In genomic region chr13:99984463-99985242, GRCh38 we compare ENCODE assay signal across 11 cellular contexts. TPM values are rescaled to one million over a fixed set of nuclear protein-coding genes. Genes with fewer than 3 reads are reported as not detected.
DNase-seq lines count a peak whose midpoint lies in the region; ATAC-seq and TF ChIP-seq lines count a peak whose summit lies in the region.
"Had no signal": no experiment of that assay in that cellular context is flagged by ENCODE, and none has a peak within 500 bp of the region (broad histone marks: within the 10 kb centered on the region; RNA-seq: fewer than 3 reads in every experiment).

No MANE protein-coding gene starts in this region.

- H3K4me1 Mint-ChIP-seq in naive B cell, result peaks cover 5 to 16% (median 9%) of the 10 kb centered on the region in 3 donors
- H3K4me1 Mint-ChIP-seq in mesothelial cell of epicardium, result peaks cover 6% of the 10 kb centered on the region

- peaks cover 36 to 54% (median 38%) of the 10 kb centered on the region in 3 donors for H3K27me3 Mint-ChIP-seq in naive B cell
- H3K27me3 Mint-ChIP-seq in mesothelial cell of epicardium (ENCODE audit: low read depth), result peaks cover 79% of the 10 kb centered on the region

- peak overlapping the region; percentile 91 for H3K4me3 ChIP-seq in NB4 (ENCODE audit: low read depth, low read length)

- DNase-seq in DMS53 (lab: John Stamatoyannopoulos, UW), result peak; percentile 18
- no peak for DNase-seq in DMS53 treated with DMSO at 0.1 percent for 48 hours (lab: John Stamatoyannopoulos, UW; ENCODE audit: unreplicated experiment)
- peak; percentile 88 for DNase-seq in NB4 (ENCODE audit: low read depth)
- DNase-seq in astrocyte of the hippocampus (ENCODE audit: low read depth, low spot score), result peak; percentile 67
- DNase-seq in naive B cell, result no peak
- DNase-seq in mesothelial cell of epicardium (ENCODE audit: low spot score in 2 of 2, unreplicated experiment in 2 of 2), result no peak
- no peak for DNase-seq in SK-N-DZ (ENCODE audit: low spot score)
- DNase-seq: amniotic stem cell, SW 1271 had no signal

- H3K27ac Mint-ChIP-seq in naive B cell, result peak overlapping the region in 4 of 6 donors; percentile 90 to 97 (median 96)
- no peak overlapping the region for H3K27ac Mint-ChIP-seq in mesothelial cell of epicardium

- TF ChIP-seq CTCF in NB4 (IDR thresholded peaks at IDR 0.05; ENCODE audit: low read depth, low read length), result no peak
- TF ChIP-seq CTCF in mesothelial cell of epicardium (IDR thresholded peaks at IDR 0.05; ENCODE audit: unreplicated experiment), result no peak

- H3K9me3 Mint-ChIP-seq in naive B cell, result peaks cover 0 to 39% (median 23%) of the 10 kb centered on the region in 7 donors
- no peaks in the 10 kb centered on the region for H3K9me3 Mint-ChIP-seq in mesothelial cell of epicardium

- ATAC-seq in naive B cell (ENCODE audit: low read depth in 2 of 2) (no peak), GM21529 (IDR thresholded peaks at IDR 0.05; ENCODE audit: unreplicated experiment) (no peak)

- H3K36me3 Mint-ChIP-seq in naive B cell (peaks cover 9 to 14% of the 10 kb centered on the region in 2 donors), mesothelial cell of epicardium (no peaks in the 10 kb centered on the region)

- H3K4me3 Mint-ChIP-seq in naive B cell (peak overlapping the region in 6 of 8 donors; percentile 35 to 78 (median 74)), mesothelial cell of epicardium (no peak overlapping the region)

- TF ChIP-seq POLR2A in NB4 (IDR thresholded peaks at IDR 0.05; ENCODE audit: extremely low read depth, insufficient read length), result no peak

RNA-seq across cellular contexts. Expression of gene ZIC2, which starts 3.1 kb away (rescaled TPM):
- not detected for polyA plus RNA-seq in naive B cell (ENCODE audit: low read depth in 6 of 6)
- 0.47 TPM in 1 of 3 replicates, not detected in the others for total RNA-seq in mesothelial cell of epicardium
- polyA plus RNA-seq in SK-N-DZ (2014; cell fraction: cytosol; rRNA removed), result not detected in 2 replicates
- polyA plus RNA-seq in SK-N-DZ (2014; cell fraction: nucleus; rRNA removed), result not detected in 2 replicates

RNA-seq across cellular contexts. Expression of gene ZIC5, which starts 13.1 kb away (rescaled TPM):
- not detected for polyA plus RNA-seq in naive B cell (ENCODE audit: low read depth in 6 of 6)
- not detected in 3 replicates for total RNA-seq in mesothelial cell of epicardium
- 0.01 TPM in 1 of 2 replicates, not detected in the other for polyA plus RNA-seq in SK-N-DZ (2014; cell fraction: cytosol; rRNA removed)
- not detected in 2 replicates for polyA plus RNA-seq in SK-N-DZ (2014; cell fraction: nucleus; rRNA removed)
- total RNA-seq: posterior vena cava had no signal

Comparison
In these comparisons a context has a peak if more than half of its experiments do, and no peak if none do; other contexts are left out.
1. DNase-seq: peak in DMS53 (single experiment), NB4 (single experiment) and astrocyte of the hippocampus (single experiment); none in DMS53 treated with DMSO at 0.1 percent for 48 hours (single experiment), naive B cell (single experiment), mesothelial cell of epicardium (0 of 2) and SK-N-DZ (single experiment).